ENCODE assay signal across 9 cellular contexts in genomic region chr1:202316186-202316585, GRCh38. TPM values are rescaled to one million over a fixed set of nuclear protein-coding genes. Genes with fewer than 3 reads are reported as not detected.
DNase-seq lines count a peak whose midpoint lies in the region; FAIRE-seq and TF ChIP-seq lines count a peak whose summit lies in the region.
"Had no signal": no experiment of that assay in that cellular context is flagged by ENCODE, and none has a peak within 500 bp of the region (broad histone marks: within the 10 kb centered on the region; RNA-seq: fewer than 3 reads in every experiment).

No MANE protein-coding gene starts in this region.

- BruUV-seq in endothelial cell of umbilical vein (replicated peaks; lab: Mats Ljungman, UMichigan) = no TSS peak

- H3K9me3 ChIP-seq in endothelial cell of umbilical vein (replicated peaks; ENCODE audit: control insufficient read depth, insufficient read depth, low read length) = no peaks in the 10 kb centered on the region
- H3K9me3 ChIP-seq in suprapubic skin = no peaks in the 10 kb centered on the region
- H3K9me3 ChIP-seq: BLaER1 had no signal

- H3K4me2 ChIP-seq in endothelial cell of umbilical vein (ENCODE audit: insufficient read depth, low read length) = no peak overlapping the region
- H3K4me2 ChIP-seq: BLaER1 had no signal

- no peak for TF ChIP-seq POLR2A in endothelial cell of umbilical vein (IDR thresholded peaks at IDR 0.05; ENCODE audit: low read depth, low read length)
- TF ChIP-seq POLR2A in suprapubic skin (IDR thresholded peaks at IDR 0.05) = no peak

- peaks cover 9% of the 10 kb centered on the region for H3K4me1 ChIP-seq in endothelial cell of umbilical vein (ENCODE audit: control insufficient read depth, extremely low read depth, insufficient read depth, low read length)
- no peaks in the 10 kb centered on the region for H3K4me1 ChIP-seq in suprapubic skin

- H3K9ac ChIP-seq in endothelial cell of umbilical vein (replicated peaks; ENCODE audit: extremely low read depth, insufficient read depth, low read length) = no peak overlapping the region
- H3K9ac ChIP-seq: BLaER1, GM23248 had no signal

- no peaks in the 10 kb centered on the region for H4K20me1 ChIP-seq in endothelial cell of umbilical vein (replicated peaks; ENCODE audit: control insufficient read depth, extremely low read depth, insufficient read depth, low read length)
- H4K20me1 ChIP-seq: BLaER1 had no signal

- H3K27ac ChIP-seq in endothelial cell of umbilical vein (ENCODE audit: insufficient read depth, low read depth, low read length) = no peak overlapping the region
- H3K27ac ChIP-seq in suprapubic skin = no peak overlapping the region
- H3K27ac ChIP-seq: BLaER1, GM23248 had no signal

- POLR2A ChIA-PET in endothelial cell of umbilical vein (lab: Charles Lee) = no interaction called here

- no peaks in the 10 kb centered on the region for H3K9me1 ChIP-seq in endothelial cell of umbilical vein (replicated peaks; ENCODE audit: control insufficient read depth, extremely low read depth, insufficient read depth, low read length)

- H3K36me3 ChIP-seq in endothelial cell of umbilical vein (ENCODE audit: control insufficient read depth in 2 of 2, extremely low read depth in 1 of 2, insufficient read depth in 2 of 2, low read length in 2 of 2) (no peaks in the 10 kb centered on the region), suprapubic skin (no peaks in the 10 kb centered on the region)

- CTCF ChIA-PET in endothelial cell of umbilical vein (lab: Charles Lee) = interaction anchor here (0.7 to 8.4 kb wide), 17 partner anchors 9 to 142 kb away, joined by 3 to 121 read pairs (median 4); partner anchors contain the start of genes LGR6 and UBE2T

- intact Hi-C loops in endothelial cell of umbilical vein (cut with micrococcal nuclease) = no loop called here

- dilution Hi-C loops in endothelial cell of umbilical vein (cut with MboI; ENCODE audit: extremely low pct_ligation_motif_present, low sequenced_read_pairs) = loop anchor here (25.0 kb wide), 1 partner anchor 104 kb away; no protein-coding TSS in a partner anchor

- H3K4me3 ChIP-seq in endothelial cell of umbilical vein (replicated peaks in 1 of 3; ENCODE audit: insufficient read depth in 1 of 3, low read depth in 1 of 3, low read length in 3 of 3) (no peak overlapping the region), suprapubic skin (no peak overlapping the region)
- H3K4me3 ChIP-seq: BLaER1, GM23248 had no signal

- no peak for TF ChIP-seq EP300 in suprapubic skin (IDR thresholded peaks at IDR 0.05)

- DNase-seq in D721Med (ENCODE audit: insufficient read length, low spot score) = no peak
- peak; percentile 68 for DNase-seq in NCI-H82 (lab: John Stamatoyannopoulos, UW)
- no peak for DNase-seq in endothelial cell of umbilical vein (ENCODE audit: low read depth, low spot score)
- DNase-seq in suprapubic skin (ENCODE audit: low spot score in 2 of 2) = peak; percentile 10 to 23
- no peak for DNase-seq in NCI-H1930 (lab: John Stamatoyannopoulos, UW)
- no peak for DNase-seq in anterior cingulate cortex (lab: John Stamatoyannopoulos, UW)
- DNase-seq in NCI-H524 treated with DMSO at 0.1 percent for 48 hours (lab: John Stamatoyannopoulos, UW) = no peak

- FAIRE-seq in D721Med (lab: Jason Lieb, UNC) (peak; percentile 81), endothelial cell of umbilical vein (lab: Jason Lieb, UNC) (peak; percentile 58)

- H3K79me2 ChIP-seq in endothelial cell of umbilical vein (ENCODE audit: control insufficient read depth, insufficient read depth, low read length) = no peaks in the 10 kb centered on the region

- H3K27me3 ChIP-seq in endothelial cell of umbilical vein (ENCODE audit: control insufficient read depth in 2 of 2, insufficient read depth in 2 of 2, low read length in 2 of 2) (no peaks in the 10 kb centered on the region), suprapubic skin (no peaks in the 10 kb centered on the region)
- H3K27me3 ChIP-seq: BLaER1 had no signal

- TF ChIP-seq CTCF in D721Med (IDR thresholded peaks at IDR 0.05; ENCODE audit: insufficient read depth, missing control alignments) (no peak), endothelial cell of umbilical vein (IDR thresholded peaks at IDR 0.05; ENCODE audit: extremely low read depth in 1 of 2, insufficient read depth in 1 of 2, low read depth in 1 of 2, low read length in 2 of 2) (no peak), suprapubic skin (IDR thresholded peaks at IDR 0.05) (no peak)

- no peak overlapping the region for H2AFZ ChIP-seq in endothelial cell of umbilical vein (ENCODE audit: low read depth, low read length)
- H2AFZ ChIP-seq: GM23248 had no signal

TF ChIP-seq in endothelial cell of umbilical vein, 7 proteins besides CTCF, POLR2A, EP300 and RAD21:
- TF ChIP-seq EZH2 (IDR thresholded peaks at IDR 0.05; ENCODE audit: borderline replicate concordance, low read depth, low read length, severe bottlenecking) (no peak), FOS (IDR thresholded peaks at IDR 0.05; ENCODE audit: borderline replicate concordance, insufficient read depth, low read length) (no peak), JUN (IDR thresholded peaks at IDR 0.05; ENCODE audit: borderline replicate concordance, insufficient read depth, insufficient read length, low read depth) (no peak), MAX (IDR thresholded peaks at IDR 0.05; ENCODE audit: insufficient read depth, insufficient read length) (no peak), MYC (IDR thresholded peaks at IDR 0.05; ENCODE audit: low read depth, low read length) (no peak)

RNA-seq across cellular contexts. Expression of gene UBE2T, which starts 25.6 kb away (rescaled TPM):
- total RNA-seq in endothelial cell of umbilical vein (45.9 and 47.1 TPM in 2 replicates), suprapubic skin (10 to 100 TPM in 2 of 4 donors, 1 to 10 TPM in 2; 4.1 to 13.3 (median 7.6) TPM)
- 87.8 and 89.0 TPM in 2 replicates for polyA plus RNA-seq in endothelial cell of umbilical vein
- polyA plus RNA-seq in endothelial cell of umbilical vein (2011; cell fraction: cytosol; rRNA removed) = 96.5 and 103 TPM in 2 replicates
- 51.1 and 63.7 TPM in 2 replicates for polyA plus RNA-seq in endothelial cell of umbilical vein (2011; cell fraction: nucleus; rRNA removed)
- polyA plus RNA-seq in endothelial cell of umbilical vein (2012) = 36.4 and 68.8 TPM in 2 replicates
- polyA minus RNA-seq in endothelial cell of umbilical vein = 50.6 and 55.5 TPM in 2 replicates
- 57.5 TPM for polyA minus RNA-seq in endothelial cell of umbilical vein (2011; cell fraction: cytosol; rRNA and poly(A)+ RNA removed)
- 13.0 and 21.8 TPM in 2 replicates for polyA minus RNA-seq in endothelial cell of umbilical vein (2011; cell fraction: nucleus; rRNA and poly(A)+ RNA removed)

RNA-seq across cellular contexts. Expression of gene PPP1R12B, which starts 32.3 kb away (rescaled TPM):
- total RNA-seq in endothelial cell of umbilical vein = 11.5 and 11.6 TPM in 2 replicates
- 8.4 and 9.0 TPM in 2 replicates for polyA plus RNA-seq in endothelial cell of umbilical vein
- 2.8 and 5.0 TPM in 2 replicates for polyA plus RNA-seq in endothelial cell of umbilical vein (2011; cell fraction: cytosol; rRNA removed)
- 30.8 and 33.9 TPM in 2 replicates for polyA plus RNA-seq in endothelial cell of umbilical vein (2011; cell fraction: nucleus; rRNA removed)
- 1.6 and 2.7 TPM in 2 replicates for polyA plus RNA-seq in endothelial cell of umbilical vein (2012)
- polyA minus RNA-seq in endothelial cell of umbilical vein = 66.2 and 89.1 TPM in 2 replicates
- polyA minus RNA-seq in endothelial cell of umbilical vein (2011; cell fraction: cytosol; rRNA and poly(A)+ RNA removed) = 20.6 TPM
- 107 and 125 TPM in 2 replicates for polyA minus RNA-seq in endothelial cell of umbilical vein (2011; cell fraction: nucleus; rRNA and poly(A)+ RNA removed)
- total RNA-seq in suprapubic skin = 10 to 100 TPM; 28.4 to 90.7 (median 30.8) TPM

Comparison
In these comparisons a context has a peak if more than half of its experiments do, and no peak if none do; other contexts are left out.
1. DNase-seq: peak in NCI-H82 (single experiment) and suprapubic skin (2 of 2); none in D721Med (single experiment), endothelial cell of umbilical vein (single experiment), NCI-H1930 (0 of 2), anterior cingulate cortex (0 of 58) and NCI-H524 treated with DMSO at 0.1 percent for 48 hours (single experiment).